In the genomic region with DNA sequence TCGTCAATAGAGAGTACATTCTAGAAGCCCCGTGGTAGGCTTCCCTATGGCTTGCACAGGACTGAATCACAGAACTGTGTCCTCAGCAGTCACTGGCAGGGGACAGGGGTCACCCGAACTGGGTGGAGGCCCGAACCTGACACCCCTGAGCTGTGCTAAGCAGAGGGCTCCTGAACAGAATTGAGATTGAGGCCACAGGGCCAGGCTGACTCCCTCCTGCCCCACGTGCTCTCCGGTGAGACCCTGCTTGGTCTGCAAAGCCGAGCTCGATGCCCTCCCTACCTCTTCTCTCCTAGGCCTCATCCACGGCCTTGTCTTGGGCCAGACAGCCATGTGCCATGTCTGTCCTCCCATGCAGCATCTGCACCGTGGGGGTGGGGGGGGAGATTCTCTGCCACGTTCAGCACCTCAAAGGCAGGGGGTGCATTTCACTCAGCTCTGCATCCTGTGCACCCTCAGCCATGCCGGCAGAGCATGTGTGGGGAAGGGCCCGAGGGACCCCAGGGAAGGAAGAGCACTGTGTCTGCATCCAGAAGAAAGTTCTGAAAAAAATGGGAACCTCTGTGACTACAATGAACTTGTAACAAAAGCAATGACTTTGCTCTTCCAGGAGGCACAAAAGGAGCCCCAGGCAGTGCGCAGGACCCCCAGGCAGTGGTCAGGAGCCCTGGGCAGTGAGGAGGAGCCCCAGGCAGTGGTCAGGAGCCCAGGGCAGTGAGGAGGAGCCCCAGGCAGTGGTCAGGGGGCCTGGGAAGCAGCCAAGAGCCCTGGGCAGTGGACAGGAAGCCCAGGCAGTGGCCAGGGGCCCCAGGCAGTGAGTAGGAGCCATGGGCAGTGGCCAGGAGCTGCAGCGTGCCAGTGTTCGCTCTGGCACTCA, we compare ENCODE assay signal across 1 cellular context.
TF ChIP-seq lines count a peak whose summit lies in the region.

No MANE protein-coding gene starts in this region.

TF ChIP-seq in K562, 482 proteins besides CTCF, POLR2A, EP300 and RAD21 (continued from another document and continues in another):
- no peak for TF ChIP-seq BRD4 (IDR thresholded peaks at IDR 0.05)
- no peak for TF ChIP-seq RBM22 (IDR thresholded peaks at IDR 0.05; ENCODE audit: low read depth, low read length, poor library complexity, severe bottlenecking)
- peak; percentile 33; the same call in 1 of the 2 replicates for TF ChIP-seq TAF15 (IDR thresholded peaks at IDR 0.05; ENCODE audit: low read depth, low read length)
- no peak for TF ChIP-seq MAFG (tag; conservative IDR thresholded peaks at IDR 0.05)
- TF ChIP-seq, protein P1, sequence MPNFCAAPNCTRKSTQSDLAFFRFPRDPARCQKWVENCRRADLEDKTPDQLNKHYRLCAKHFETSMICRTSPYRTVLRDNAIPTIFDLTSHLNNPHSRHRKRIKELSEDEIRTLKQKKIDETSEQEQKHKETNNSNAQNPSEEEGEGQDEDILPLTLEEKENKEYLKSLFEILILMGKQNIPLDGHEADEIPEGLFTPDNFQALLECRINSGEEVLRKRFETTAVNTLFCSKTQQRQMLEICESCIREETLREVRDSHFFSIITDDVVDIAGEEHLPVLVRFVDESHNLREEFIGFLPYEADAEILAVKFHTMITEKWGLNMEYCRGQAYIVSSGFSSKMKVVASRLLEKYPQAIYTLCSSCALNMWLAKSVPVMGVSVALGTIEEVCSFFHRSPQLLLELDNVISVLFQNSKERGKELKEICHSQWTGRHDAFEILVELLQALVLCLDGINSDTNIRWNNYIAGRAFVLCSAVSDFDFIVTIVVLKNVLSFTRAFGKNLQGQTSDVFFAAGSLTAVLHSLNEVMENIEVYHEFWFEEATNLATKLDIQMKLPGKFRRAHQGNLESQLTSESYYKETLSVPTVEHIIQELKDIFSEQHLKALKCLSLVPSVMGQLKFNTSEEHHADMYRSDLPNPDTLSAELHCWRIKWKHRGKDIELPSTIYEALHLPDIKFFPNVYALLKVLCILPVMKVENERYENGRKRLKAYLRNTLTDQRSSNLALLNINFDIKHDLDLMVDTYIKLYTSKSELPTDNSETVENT (CRISPR knock-in tag; IDR thresholded peaks at IDR 0.05): peak; percentile 41
- no peak for TF ChIP-seq STAT5A (IDR thresholded peaks at IDR 0.05; ENCODE audit: borderline replicate concordance, low read length)
- no peak for TF ChIP-seq ZNF57 (CRISPR knock-in tag; IDR thresholded peaks at IDR 0.05)
- no peak for TF ChIP-seq TEAD4 (IDR thresholded peaks at IDR 0.05; ENCODE audit: low read length)
- TF ChIP-seq TEAD4 (CRISPR knock-in tag; IDR thresholded peaks at IDR 0.05; ENCODE audit: borderline replicate concordance): no peak
- TF ChIP-seq ZNF707 (CRISPR knock-in tag; conservative IDR thresholded peaks at IDR 0.05): no peak
- TF ChIP-seq PTBP1 (IDR thresholded peaks at IDR 0.05; ENCODE audit: low read depth, low read length): no peak
- no peak for TF ChIP-seq ZNF583 (CRISPR knock-in tag; IDR thresholded peaks at IDR 0.05)
- TF ChIP-seq TGIF2 (CRISPR knock-in tag; IDR thresholded peaks at IDR 0.05): no peak
- TF ChIP-seq HDAC6 (IDR thresholded peaks at IDR 0.05; ENCODE audit: low read depth, low read length): 0 out of 2 replicates have a peak, but pooled peaks have one; percentile 62
- TF ChIP-seq NFATC3 (IDR thresholded peaks at IDR 0.05): no peak
- TF ChIP-seq MAFK (IDR thresholded peaks at IDR 0.05; ENCODE audit: low read length): no peak
- TF ChIP-seq ATF1 (CRISPR knock-in tag; IDR thresholded peaks at IDR 0.05): 0 out of 2 replicates have a peak, but pooled peaks have one; percentile 14
- TF ChIP-seq ATF1 (tag; IDR thresholded peaks at IDR 0.05): no peak
- TF ChIP-seq ZNF184 (CRISPR knock-in tag; IDR thresholded peaks at IDR 0.05): 0 out of 2 replicates have a peak, but pooled peaks have one; percentile 33
- TF ChIP-seq, protein P2, sequence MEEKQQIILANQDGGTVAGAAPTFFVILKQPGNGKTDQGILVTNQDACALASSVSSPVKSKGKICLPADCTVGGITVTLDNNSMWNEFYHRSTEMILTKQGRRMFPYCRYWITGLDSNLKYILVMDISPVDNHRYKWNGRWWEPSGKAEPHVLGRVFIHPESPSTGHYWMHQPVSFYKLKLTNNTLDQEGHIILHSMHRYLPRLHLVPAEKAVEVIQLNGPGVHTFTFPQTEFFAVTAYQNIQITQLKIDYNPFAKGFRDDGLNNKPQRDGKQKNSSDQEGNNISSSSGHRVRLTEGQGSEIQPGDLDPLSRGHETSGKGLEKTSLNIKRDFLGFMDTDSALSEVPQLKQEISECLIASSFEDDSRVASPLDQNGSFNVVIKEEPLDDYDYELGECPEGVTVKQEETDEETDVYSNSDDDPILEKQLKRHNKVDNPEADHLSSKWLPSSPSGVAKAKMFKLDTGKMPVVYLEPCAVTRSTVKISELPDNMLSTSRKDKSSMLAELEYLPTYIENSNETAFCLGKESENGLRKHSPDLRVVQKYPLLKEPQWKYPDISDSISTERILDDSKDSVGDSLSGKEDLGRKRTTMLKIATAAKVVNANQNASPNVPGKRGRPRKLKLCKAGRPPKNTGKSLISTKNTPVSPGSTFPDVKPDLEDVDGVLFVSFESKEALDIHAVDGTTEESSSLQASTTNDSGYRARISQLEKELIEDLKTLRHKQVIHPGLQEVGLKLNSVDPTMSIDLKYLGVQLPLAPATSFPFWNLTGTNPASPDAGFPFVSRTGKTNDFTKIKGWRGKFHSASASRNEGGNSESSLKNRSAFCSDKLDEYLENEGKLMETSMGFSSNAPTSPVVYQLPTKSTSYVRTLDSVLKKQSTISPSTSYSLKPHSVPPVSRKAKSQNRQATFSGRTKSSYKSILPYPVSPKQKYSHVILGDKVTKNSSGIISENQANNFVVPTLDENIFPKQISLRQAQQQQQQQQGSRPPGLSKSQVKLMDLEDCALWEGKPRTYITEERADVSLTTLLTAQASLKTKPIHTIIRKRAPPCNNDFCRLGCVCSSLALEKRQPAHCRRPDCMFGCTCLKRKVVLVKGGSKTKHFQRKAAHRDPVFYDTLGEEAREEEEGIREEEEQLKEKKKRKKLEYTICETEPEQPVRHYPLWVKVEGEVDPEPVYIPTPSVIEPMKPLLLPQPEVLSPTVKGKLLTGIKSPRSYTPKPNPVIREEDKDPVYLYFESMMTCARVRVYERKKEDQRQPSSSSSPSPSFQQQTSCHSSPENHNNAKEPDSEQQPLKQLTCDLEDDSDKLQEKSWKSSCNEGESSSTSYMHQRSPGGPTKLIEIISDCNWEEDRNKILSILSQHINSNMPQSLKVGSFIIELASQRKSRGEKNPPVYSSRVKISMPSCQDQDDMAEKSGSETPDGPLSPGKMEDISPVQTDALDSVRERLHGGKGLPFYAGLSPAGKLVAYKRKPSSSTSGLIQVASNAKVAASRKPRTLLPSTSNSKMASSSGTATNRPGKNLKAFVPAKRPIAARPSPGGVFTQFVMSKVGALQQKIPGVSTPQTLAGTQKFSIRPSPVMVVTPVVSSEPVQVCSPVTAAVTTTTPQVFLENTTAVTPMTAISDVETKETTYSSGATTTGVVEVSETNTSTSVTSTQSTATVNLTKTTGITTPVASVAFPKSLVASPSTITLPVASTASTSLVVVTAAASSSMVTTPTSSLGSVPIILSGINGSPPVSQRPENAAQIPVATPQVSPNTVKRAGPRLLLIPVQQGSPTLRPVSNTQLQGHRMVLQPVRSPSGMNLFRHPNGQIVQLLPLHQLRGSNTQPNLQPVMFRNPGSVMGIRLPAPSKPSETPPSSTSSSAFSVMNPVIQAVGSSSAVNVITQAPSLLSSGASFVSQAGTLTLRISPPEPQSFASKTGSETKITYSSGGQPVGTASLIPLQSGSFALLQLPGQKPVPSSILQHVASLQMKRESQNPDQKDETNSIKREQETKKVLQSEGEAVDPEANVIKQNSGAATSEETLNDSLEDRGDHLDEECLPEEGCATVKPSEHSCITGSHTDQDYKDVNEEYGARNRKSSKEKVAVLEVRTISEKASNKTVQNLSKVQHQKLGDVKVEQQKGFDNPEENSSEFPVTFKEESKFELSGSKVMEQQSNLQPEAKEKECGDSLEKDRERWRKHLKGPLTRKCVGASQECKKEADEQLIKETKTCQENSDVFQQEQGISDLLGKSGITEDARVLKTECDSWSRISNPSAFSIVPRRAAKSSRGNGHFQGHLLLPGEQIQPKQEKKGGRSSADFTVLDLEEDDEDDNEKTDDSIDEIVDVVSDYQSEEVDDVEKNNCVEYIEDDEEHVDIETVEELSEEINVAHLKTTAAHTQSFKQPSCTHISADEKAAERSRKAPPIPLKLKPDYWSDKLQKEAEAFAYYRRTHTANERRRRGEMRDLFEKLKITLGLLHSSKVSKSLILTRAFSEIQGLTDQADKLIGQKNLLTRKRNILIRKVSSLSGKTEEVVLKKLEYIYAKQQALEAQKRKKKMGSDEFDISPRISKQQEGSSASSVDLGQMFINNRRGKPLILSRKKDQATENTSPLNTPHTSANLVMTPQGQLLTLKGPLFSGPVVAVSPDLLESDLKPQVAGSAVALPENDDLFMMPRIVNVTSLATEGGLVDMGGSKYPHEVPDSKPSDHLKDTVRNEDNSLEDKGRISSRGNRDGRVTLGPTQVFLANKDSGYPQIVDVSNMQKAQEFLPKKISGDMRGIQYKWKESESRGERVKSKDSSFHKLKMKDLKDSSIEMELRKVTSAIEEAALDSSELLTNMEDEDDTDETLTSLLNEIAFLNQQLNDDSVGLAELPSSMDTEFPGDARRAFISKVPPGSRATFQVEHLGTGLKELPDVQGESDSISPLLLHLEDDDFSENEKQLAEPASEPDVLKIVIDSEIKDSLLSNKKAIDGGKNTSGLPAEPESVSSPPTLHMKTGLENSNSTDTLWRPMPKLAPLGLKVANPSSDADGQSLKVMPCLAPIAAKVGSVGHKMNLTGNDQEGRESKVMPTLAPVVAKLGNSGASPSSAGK (IDR thresholded peaks at IDR 0.05): peak; percentile 22; the same call in 1 of the 2 replicates
- no peak for TF ChIP-seq ARID1B (IDR thresholded peaks at IDR 0.05)
- TF ChIP-seq ZC3H8 (IDR thresholded peaks at IDR 0.05): no peak
- TF ChIP-seq PHF21A (IDR thresholded peaks at IDR 0.05; ENCODE audit: borderline replicate concordance, low read depth): no peak
- no peak for TF ChIP-seq TRIM25 (IDR thresholded peaks at IDR 0.05; ENCODE audit: borderline replicate concordance)
- TF ChIP-seq, protein P3, sequence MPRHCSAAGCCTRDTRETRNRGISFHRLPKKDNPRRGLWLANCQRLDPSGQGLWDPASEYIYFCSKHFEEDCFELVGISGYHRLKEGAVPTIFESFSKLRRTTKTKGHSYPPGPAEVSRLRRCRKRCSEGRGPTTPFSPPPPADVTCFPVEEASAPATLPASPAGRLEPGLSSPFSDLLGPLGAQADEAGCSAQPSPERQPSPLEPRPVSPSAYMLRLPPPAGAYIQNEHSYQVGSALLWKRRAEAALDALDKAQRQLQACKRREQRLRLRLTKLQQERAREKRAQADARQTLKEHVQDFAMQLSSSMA (CRISPR knock-in tag; IDR thresholded peaks at IDR 0.05): no peak
- no peak for TF ChIP-seq GABPB1 (CRISPR knock-in tag; IDR thresholded peaks at IDR 0.05)
- no peak for TF ChIP-seq ZNF175 (CRISPR knock-in tag; IDR thresholded peaks at IDR 0.05; ENCODE audit: low read depth)
- peak; percentile 27; the same call in 1 of the 2 replicates for TF ChIP-seq USF2 (CRISPR knock-in tag; IDR thresholded peaks at IDR 0.05)
- TF ChIP-seq SIN3B (IDR thresholded peaks at IDR 0.05; ENCODE audit: low read depth): no peak
- no peak for TF ChIP-seq SPI1 (IDR thresholded peaks at IDR 0.05; ENCODE audit: borderline replicate concordance, low read depth, low read length)
- TF ChIP-seq ZNF140 (CRISPR knock-in tag; IDR thresholded peaks at IDR 0.05): no peak
- TF ChIP-seq, protein P4, sequence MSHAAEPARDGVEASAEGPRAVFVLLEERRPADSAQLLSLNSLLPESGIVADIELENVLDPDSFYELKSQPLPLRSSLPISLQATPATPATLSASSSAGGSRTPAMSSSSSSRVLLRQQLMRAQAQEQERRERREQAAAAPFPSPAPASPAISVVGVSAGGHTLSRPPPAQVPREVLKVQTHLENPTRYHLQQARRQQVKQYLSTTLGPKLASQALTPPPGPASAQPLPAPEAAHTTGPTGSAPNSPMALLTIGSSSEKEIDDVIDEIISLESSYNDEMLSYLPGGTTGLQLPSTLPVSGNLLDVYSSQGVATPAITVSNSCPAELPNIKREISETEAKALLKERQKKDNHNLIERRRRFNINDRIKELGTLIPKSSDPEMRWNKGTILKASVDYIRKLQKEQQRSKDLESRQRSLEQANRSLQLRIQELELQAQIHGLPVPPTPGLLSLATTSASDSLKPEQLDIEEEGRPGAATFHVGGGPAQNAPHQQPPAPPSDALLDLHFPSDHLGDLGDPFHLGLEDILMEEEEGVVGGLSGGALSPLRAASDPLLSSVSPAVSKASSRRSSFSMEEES (CRISPR knock-in tag; IDR thresholded peaks at IDR 0.05): no peak
- TF ChIP-seq, protein P5, sequence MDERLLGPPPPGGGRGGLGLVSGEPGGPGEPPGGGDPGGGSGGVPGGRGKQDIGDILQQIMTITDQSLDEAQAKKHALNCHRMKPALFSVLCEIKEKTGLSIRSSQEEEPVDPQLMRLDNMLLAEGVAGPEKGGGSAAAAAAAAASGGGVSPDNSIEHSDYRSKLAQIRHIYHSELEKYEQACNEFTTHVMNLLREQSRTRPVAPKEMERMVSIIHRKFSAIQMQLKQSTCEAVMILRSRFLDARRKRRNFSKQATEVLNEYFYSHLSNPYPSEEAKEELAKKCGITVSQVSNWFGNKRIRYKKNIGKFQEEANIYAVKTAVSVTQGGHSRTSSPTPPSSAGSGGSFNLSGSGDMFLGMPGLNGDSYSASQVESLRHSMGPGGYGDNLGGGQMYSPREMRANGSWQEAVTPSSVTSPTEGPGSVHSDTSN (CRISPR knock-in tag; IDR thresholded peaks at IDR 0.05; ENCODE audit: low read depth): no peak
- TF ChIP-seq, protein P5 (tag; conservative IDR thresholded peaks at IDR 0.05; ENCODE audit: low read depth): no peak
- no peak for TF ChIP-seq ZNF77 (CRISPR knock-in tag; IDR thresholded peaks at IDR 0.05)
- TF ChIP-seq LEF1 (IDR thresholded peaks at IDR 0.05): no peak
